1 cellular context compared by ENCODE assay signal in genomic region chr5:146717951-146718350, GRCh38.
A peak's percentile ranks its signal among the peaks of the same experiment; 100 is the strongest.
TF ChIP-seq lines count a peak whose summit lies in the region.

No MANE protein-coding gene starts in this region.

TF ChIP-seq in SK-N-SH, 30 proteins besides CTCF, POLR2A, EP300 and RAD21 (continued from another document):
- TF ChIP-seq PBX3 (IDR thresholded peaks at IDR 0.05), result 0 out of 2 replicates have a peak, but pooled peaks have one; percentile 5
